In the genomic region with DNA sequence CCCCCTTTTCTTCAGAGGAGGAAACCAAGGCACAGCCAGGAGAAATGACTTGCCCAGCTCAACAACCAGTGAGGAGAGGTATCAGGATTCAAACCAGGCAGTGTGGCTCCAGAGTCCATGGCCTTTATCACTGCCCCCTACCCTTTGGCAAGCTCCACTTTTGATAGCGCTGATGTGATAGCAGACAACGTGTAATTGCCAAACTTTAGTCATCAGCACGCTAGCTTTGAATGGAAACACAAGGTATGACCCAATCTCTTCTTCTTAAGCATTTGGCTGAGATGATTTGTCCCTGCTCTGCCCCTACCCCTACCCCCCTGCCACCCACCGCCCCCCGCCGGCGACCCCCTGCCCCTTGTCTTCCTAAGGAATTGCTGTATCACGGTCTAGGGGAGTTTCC, we compare ENCODE assay signal across 17 cellular contexts.
DNase-seq lines count a peak whose midpoint lies in the region; ATAC-seq lines count a peak whose summit lies in the region.
"Had no signal": no experiment of that assay in that cellular context is flagged by ENCODE, and none has a peak within 500 bp of the region (broad histone marks: within the 10 kb centered on the region; RNA-seq: fewer than 3 reads in every experiment).

No MANE protein-coding gene starts in this region.

- peaks cover 2% of the 10 kb centered on the region for H3K9me3 Mint-ChIP-seq in activated naive CD4-positive, alpha-beta T cell treated with anti-CD3 and anti-CD28 coated beads for 36 hours
- no peaks in the 10 kb centered on the region for H3K9me3 Mint-ChIP-seq in central memory CD8-positive, alpha-beta T cell
- no peaks in the 10 kb centered on the region for H3K9me3 Mint-ChIP-seq in stimulated activated naive B cell treated with anti-CD40 and anti-IgM and Interleukin-4, amounts not matched to agents 10 μg/mL and 1 μg/mL and 100 μg/mL, for 72 hours
- H3K9me3 Mint-ChIP-seq: type B pancreatic cell had no signal

- peaks cover 41% of the 10 kb centered on the region for H3K4me1 Mint-ChIP-seq in activated naive CD4-positive, alpha-beta T cell treated with anti-CD3 and anti-CD28 coated beads for 36 hours (ENCODE audit: low read depth)
- peaks cover 27% of the 10 kb centered on the region for H3K4me1 Mint-ChIP-seq in central memory CD8-positive, alpha-beta T cell
- H3K4me1 Mint-ChIP-seq in stimulated activated naive B cell treated with anti-CD40 and anti-IgM and Interleukin-4, amounts not matched to agents 10 μg/mL and 1 μg/mL and 100 μg/mL, for 72 hours, result peaks cover 58 to 96% of the 10 kb centered on the region in 2 donors

- ATAC-seq in GM18511 (IDR thresholded peaks at IDR 0.05; ENCODE audit: unreplicated experiment), result peak; percentile 2
- no peak for ATAC-seq in central memory CD8-positive, alpha-beta T cell (replicated peaks; ENCODE audit: extremely low read depth, poor library complexity, severe bottlenecking)
- ATAC-seq in stimulated activated naive B cell treated with anti-CD40 and anti-IgM and Interleukin-4, amounts not matched to agents 10 μg/mL and 1 μg/mL and 100 μg/mL, for 72 hours (replicated peaks), result no peak
- ATAC-seq: gastroesophageal sphincter, HCT116 had no signal

- CTCF ChIA-PET in activated naive CD4-positive, alpha-beta T cell treated with anti-CD3 and anti-CD28 coated beads for 36 hours (lab: Charles Lee), result interaction anchor here (0.6 to 1.5 kb wide), 3 partner anchors 13 to 209 kb away, joined by 3 to 4 read pairs (median 3); no protein-coding TSS in a partner anchor

- DNase-seq in activated naive CD4-positive, alpha-beta T cell treated with anti-CD3 and anti-CD28 coated beads for 36 hours, result peak; percentile 55
- DNase-seq in activated naive CD4-positive, alpha-beta T cell (lab: John Stamatoyannopoulos, UW), result no peak
- no peak for DNase-seq in central memory CD8-positive, alpha-beta T cell (ENCODE audit: low spot score in 2 of 2)
- no peak for DNase-seq in stimulated activated naive B cell treated with anti-CD40 and anti-IgM and Interleukin-4, amounts not matched to agents 10 μg/mL and 1 μg/mL and 100 μg/mL, for 72 hours
- DNase-seq in EL, result no peak
- DNase-seq in NCI-H1436 treated with DMSO at 0.1 percent for 48 hours (lab: John Stamatoyannopoulos, UW), result no peak
- DNase-seq in cerebellar cortex (ENCODE audit: low spot score), result no peak
- DNase-seq: activated CD8-positive, alpha-beta memory T cell treated with anti-CD3 and anti-CD28 coated beads, Interleukin-2, amount 10 ng/mL, durations not matched to agents 7 days and 5 days; activated gamma-delta T cell treated with Interleukin-2 at 50 U/mL for 16 hours; effector memory CD4-positive, alpha-beta T cell; KG1; NCI-H2029; Peyer's patch had no signal

- peak overlapping the region; percentile 17 for H3K4me3 Mint-ChIP-seq in activated naive CD4-positive, alpha-beta T cell treated with anti-CD3 and anti-CD28 coated beads for 36 hours
- peak overlapping the region; percentile 64 for H3K4me3 Mint-ChIP-seq in central memory CD8-positive, alpha-beta T cell
- peak overlapping the region; percentile 65 to 66 for H3K4me3 Mint-ChIP-seq in stimulated activated naive B cell treated with anti-CD40 and anti-IgM and Interleukin-4, amounts not matched to agents 10 μg/mL and 1 μg/mL and 100 μg/mL, for 72 hours
- H3K4me3 Mint-ChIP-seq: activated CD8-positive, alpha-beta memory T cell treated with anti-CD3 and anti-CD28 coated beads, Interleukin-2, amount 10 ng/mL, durations not matched to agents 7 days and 5 days; type B pancreatic cell had no signal

- intact Hi-C loops in activated naive CD4-positive, alpha-beta T cell treated with anti-CD3 and anti-CD28 coated beads for 36 hours (cut with micrococcal nuclease), result loop anchor here (1.0 to 2.0 kb wide), 7 partner anchors 29 to 278 kb away; partner anchors contain the start of gene RFX8

- H3K27me3 Mint-ChIP-seq in activated naive CD4-positive, alpha-beta T cell treated with anti-CD3 and anti-CD28 coated beads for 36 hours (ENCODE audit: low read depth), result no peaks in the 10 kb centered on the region
- H3K27me3 Mint-ChIP-seq in central memory CD8-positive, alpha-beta T cell, result no peaks in the 10 kb centered on the region
- H3K27me3 Mint-ChIP-seq in stimulated activated naive B cell treated with anti-CD40 and anti-IgM and Interleukin-4, amounts not matched to agents 10 μg/mL and 1 μg/mL and 100 μg/mL, for 72 hours, result no peaks in the 10 kb centered on the region
- H3K27me3 Mint-ChIP-seq: activated CD8-positive, alpha-beta memory T cell treated with anti-CD3 and anti-CD28 coated beads, Interleukin-2, amount 10 ng/mL, durations not matched to agents 7 days and 5 days had no signal

- H3K36me3 Mint-ChIP-seq in activated naive CD4-positive, alpha-beta T cell treated with anti-CD3 and anti-CD28 coated beads for 36 hours (ENCODE audit: low read depth), result no peaks in the 10 kb centered on the region
- H3K36me3 Mint-ChIP-seq in central memory CD8-positive, alpha-beta T cell (ENCODE audit: insufficient read depth), result peaks cover 1% of the 10 kb centered on the region
- H3K36me3 Mint-ChIP-seq in stimulated activated naive B cell treated with anti-CD40 and anti-IgM and Interleukin-4, amounts not matched to agents 10 μg/mL and 1 μg/mL and 100 μg/mL, for 72 hours, result no peaks in the 10 kb centered on the region
- H3K36me3 Mint-ChIP-seq: activated CD8-positive, alpha-beta memory T cell treated with anti-CD3 and anti-CD28 coated beads, Interleukin-2, amount 10 ng/mL, durations not matched to agents 7 days and 5 days; type B pancreatic cell had no signal

- peak overlapping the region; percentile 90 for H3K27ac Mint-ChIP-seq in activated naive CD4-positive, alpha-beta T cell treated with anti-CD3 and anti-CD28 coated beads for 36 hours
- peak overlapping the region; percentile 83 for H3K27ac Mint-ChIP-seq in central memory CD8-positive, alpha-beta T cell (ENCODE audit: low read depth)
- H3K27ac Mint-ChIP-seq in stimulated activated naive B cell treated with anti-CD40 and anti-IgM and Interleukin-4, amounts not matched to agents 10 μg/mL and 1 μg/mL and 100 μg/mL, for 72 hours, result peak overlapping the region; percentile 96
- H3K27ac Mint-ChIP-seq: type B pancreatic cell had no signal
